Comparison of ENCODE assay signal across 10 cellular contexts in the genomic region with DNA sequence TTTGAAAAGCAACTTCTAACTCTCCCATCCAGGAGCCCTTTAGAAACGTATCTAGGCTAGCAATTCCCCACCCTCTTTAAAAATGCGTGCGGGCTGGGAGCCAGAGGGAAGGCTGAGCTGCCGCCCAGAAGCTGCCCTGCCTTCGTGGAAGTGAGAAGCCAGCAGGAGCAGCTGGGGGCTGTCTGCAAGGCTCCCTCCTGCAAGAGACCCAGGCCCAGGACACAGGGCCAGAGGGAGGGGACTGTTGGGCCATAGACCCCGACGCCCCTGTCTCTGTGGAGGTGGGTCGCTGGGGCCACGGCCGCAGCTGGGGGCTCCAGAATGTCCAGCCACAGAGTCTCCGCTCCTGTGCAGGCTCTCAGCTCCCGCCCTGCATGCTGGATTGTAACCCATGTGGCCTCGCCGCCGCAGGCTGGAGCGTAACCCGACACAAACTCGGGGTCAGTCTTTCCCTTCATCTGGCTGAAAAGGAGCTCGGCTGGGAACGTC. TPM values are rescaled to one million over a fixed set of nuclear protein-coding genes. Genes with fewer than 3 reads are reported as not detected.
A peak's percentile ranks its signal among the peaks of the same experiment; 100 is the strongest.
DNase-seq lines count a peak whose midpoint lies in the region; ATAC-seq and TF ChIP-seq lines count a peak whose summit lies in the region.
"Had no signal": no experiment of that assay in that cellular context is flagged by ENCODE, and none has a peak within 500 bp of the region (broad histone marks: within the 10 kb centered on the region; RNA-seq: fewer than 3 reads in every experiment).

No MANE protein-coding gene starts in this region.

- H3K4me3 ChIP-seq in NT2/D1 (ENCODE audit: insufficient read length, low read depth) = no peak overlapping the region
- peak overlapping the region in 1 of 4 donors; percentile 4 for H3K4me3 ChIP-seq in esophagus squamous epithelium
- no peak overlapping the region for H3K4me3 ChIP-seq in mucosa of descending colon
- H3K4me3 ChIP-seq in testis = no peak overlapping the region

- H3K9me3 Mint-ChIP-seq in CD4-positive, alpha-beta T cell = no peaks in the 10 kb centered on the region

- CTCF ChIA-PET in CD4-positive, alpha-beta T cell (lab: Charles Lee) = no interaction called here

- H3K27ac ChIP-seq in esophagus squamous epithelium (peak overlapping the region; percentile 52 to 88 (median 79)), testis (peak overlapping the region; percentile 39 to 47)
- no peak overlapping the region for H3K27ac ChIP-seq in CD4-positive, alpha-beta T cell (ENCODE audit: low read depth, low read length)

- no peak for DNase-seq in NT2/D1 (ENCODE audit: low read depth, low spot score)
- no peak for DNase-seq in esophagus squamous epithelium (lab: John Stamatoyannopoulos, UW)
- peak in 1 of 3 donors; percentile 30 for DNase-seq in mucosa of descending colon
- DNase-seq in testis = peak; percentile 41
- no peak for DNase-seq in A172 (ENCODE audit: low spot score)
- no peak for DNase-seq in cerebellar cortex (ENCODE audit: low spot score)
- DNase-seq in CD4-positive, alpha-beta T cell = no peak
- DNase-seq: NCI-H1092 treated with DMSO at 0.1 percent for 48 hours had no signal

- POLR2A ChIA-PET in CD4-positive, alpha-beta T cell (lab: Charles Lee) = no interaction called here

- intact Hi-C loops in esophagus squamous epithelium (cut with DNase I) (no loop called here), mucosa of descending colon (cut with DNase I, micrococcal nuclease) (no loop called here), testis (cut with DNase I; ENCODE audit: low total_unique reads) (no loop called here)
- intact Hi-C loops in CD4-positive, alpha-beta T cell (cut with DNase I, micrococcal nuclease) = no loop called here

- no peaks in the 10 kb centered on the region for H3K36me3 ChIP-seq in NT2/D1 (ENCODE audit: insufficient read depth, insufficient read length, low read length)
- H3K36me3 ChIP-seq in esophagus squamous epithelium = no peaks in the 10 kb centered on the region
- no peaks in the 10 kb centered on the region for H3K36me3 ChIP-seq in mucosa of descending colon (ENCODE audit: low read depth)
- no peaks in the 10 kb centered on the region for H3K36me3 ChIP-seq in testis (ENCODE audit: low read depth, missing control alignments)

- WGBS in esophagus squamous epithelium, 2 donors = 39 to 46% methylated on average over 4 to 11 of the region's 20 CpGs
- 28 to 38% methylated on average over 13 to 20 of the region's 20 CpGs for WGBS in testis, 2 donors

- TF ChIP-seq POLR2A in esophagus squamous epithelium (IDR thresholded peaks at IDR 0.05) = no peak
- no peak for TF ChIP-seq POLR2A in testis (IDR thresholded peaks at IDR 0.05)

- H3K9me3 ChIP-seq in NT2/D1 (ENCODE audit: insufficient read depth, low read length) (peaks cover 19% of the 10 kb centered on the region), esophagus squamous epithelium (peaks cover 0 to 10% (median 6%) of the 10 kb centered on the region in 3 donors), mucosa of descending colon (no peaks in the 10 kb centered on the region), testis (no peaks in the 10 kb centered on the region)
- no peaks in the 10 kb centered on the region for H3K9me3 ChIP-seq in CD4-positive, alpha-beta T cell (ENCODE audit: control insufficient read depth, low read length)

- H3K4me1 ChIP-seq in NT2/D1 (ENCODE audit: insufficient read depth, insufficient read length) (peaks cover 24% of the 10 kb centered on the region), esophagus squamous epithelium (peaks cover 25 to 42% (median 29%) of the 10 kb centered on the region in 3 donors), mucosa of descending colon (ENCODE audit: low read depth) (no peaks in the 10 kb centered on the region), testis (peaks cover 31% of the 10 kb centered on the region)

- H3K9ac ChIP-seq in NT2/D1 (ENCODE audit: insufficient read length, low read depth) = peak overlapping the region; percentile 61

- H3K27me3 ChIP-seq in NT2/D1 (ENCODE audit: insufficient read depth, insufficient read length) (peaks cover 12% of the 10 kb centered on the region), esophagus squamous epithelium (peaks cover 0 to 61% (median 0%) of the 10 kb centered on the region in 4 donors), testis (no peaks in the 10 kb centered on the region)
- H3K27me3 ChIP-seq in CD4-positive, alpha-beta T cell (ENCODE audit: control insufficient read depth, insufficient read depth, low read length) = peaks cover 18% of the 10 kb centered on the region

- no peaks in the 10 kb centered on the region for H3K36me3 Mint-ChIP-seq in CD4-positive, alpha-beta T cell (ENCODE audit: low read depth)

- H3K4me3 Mint-ChIP-seq in CD4-positive, alpha-beta T cell = no peak overlapping the region

- ATAC-seq in mucosa of descending colon = peak; percentile 10
- no peak for ATAC-seq in GM21825 (IDR thresholded peaks at IDR 0.05; ENCODE audit: unreplicated experiment)
- ATAC-seq in CD4-positive, alpha-beta T cell (ENCODE audit: poor library complexity) = no peak
- ATAC-seq: HCT116 had no signal

- H3K4me1 Mint-ChIP-seq in CD4-positive, alpha-beta T cell (ENCODE audit: low read depth) = peaks cover 11% of the 10 kb centered on the region

- no peak overlapping the region for H3K27ac Mint-ChIP-seq in CD4-positive, alpha-beta T cell

- TF ChIP-seq CTCF in esophagus squamous epithelium (IDR thresholded peaks at IDR 0.05) = no peak
- TF ChIP-seq CTCF in mucosa of descending colon (IDR thresholded peaks at IDR 0.05) = no peak
- no peak for TF ChIP-seq CTCF in testis (IDR thresholded peaks at IDR 0.05)
- TF ChIP-seq CTCF in CD4-positive, alpha-beta T cell (IDR thresholded peaks at IDR 0.05) = no peak

- peaks cover 35% of the 10 kb centered on the region for H3K27me3 Mint-ChIP-seq in CD4-positive, alpha-beta T cell

RNA-seq across cellular contexts. Expression of gene COL6A2, which starts 31.0 kb away (rescaled TPM):
- total RNA-seq in esophagus squamous epithelium (100 to 1,000 TPM in 1 of 4 donors, 10 to 100 TPM in 3; 23.0 to 328 (median 62.0) TPM), mucosa of descending colon (100 to 1,000 TPM in 2 of 3 donors, 10 to 100 TPM in 1; 65.1 to 858 (median 191) TPM), testis (100 to 1,000 TPM; 192 to 236 TPM)
- 362 TPM for polyA plus RNA-seq in testis (ENCODE audit: insufficient read depth, low read depth, low replicate concordance)
- total RNA-seq in A172 (2014; rRNA removed; shearing (Covaris generic)) = 163 and 221 TPM in 2 replicates
- total RNA-seq in CD4-positive, alpha-beta T cell = 10 to 100 TPM; 24.1 to 26.4 TPM
